2 cellular contexts compared by ENCODE assay signal in the genomic region with DNA sequence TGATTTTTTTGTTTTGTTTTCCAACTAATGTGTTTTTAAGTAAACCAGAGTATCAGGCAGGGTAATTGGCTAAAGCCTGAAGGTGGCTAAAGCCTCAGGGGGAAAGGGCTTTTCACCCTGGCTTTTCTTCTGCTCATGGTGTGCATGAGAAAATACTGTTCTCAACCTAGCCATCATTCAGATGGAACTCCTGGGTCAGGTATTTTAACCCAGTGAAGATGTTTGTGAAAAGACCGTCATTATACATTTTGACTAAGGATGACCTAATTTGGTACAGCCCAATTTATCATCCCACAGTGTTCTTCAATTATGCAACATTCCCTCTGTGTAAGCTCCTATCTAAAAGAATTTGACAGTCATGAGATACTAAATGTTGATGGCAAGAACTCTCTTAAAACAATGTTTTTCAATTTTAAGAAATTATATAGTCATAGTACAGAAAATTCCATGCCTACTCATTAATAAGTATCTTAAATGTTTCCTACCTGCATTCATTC.
TF ChIP-seq lines count a peak whose summit lies in the region.

No MANE protein-coding gene starts in this region.

TF ChIP-seq in SK-N-SH, 30 proteins besides CTCF, POLR2A, EP300 and RAD21 (continued from another document):
- TF ChIP-seq NRF1 (IDR thresholded peaks at IDR 0.05; ENCODE audit: low read depth, low read length) (no peak), TCF12 (IDR thresholded peaks at IDR 0.05) (peak; percentile 23; the same call in 1 of the 2 replicates), JUND (IDR thresholded peaks at IDR 0.05) (no peak), MXI1 (IDR thresholded peaks at IDR 0.05; ENCODE audit: low read depth, low read length) (no peak), TEAD4 (IDR thresholded peaks at IDR 0.05; ENCODE audit: borderline replicate concordance, insufficient read depth) (no peak), FOSL2 (IDR thresholded peaks at IDR 0.05; ENCODE audit: borderline replicate concordance, low read depth) (no peak), FOXM1 (IDR thresholded peaks at IDR 0.05; ENCODE audit: low read depth) (no peak)
- TF ChIP-seq, protein P1, sequence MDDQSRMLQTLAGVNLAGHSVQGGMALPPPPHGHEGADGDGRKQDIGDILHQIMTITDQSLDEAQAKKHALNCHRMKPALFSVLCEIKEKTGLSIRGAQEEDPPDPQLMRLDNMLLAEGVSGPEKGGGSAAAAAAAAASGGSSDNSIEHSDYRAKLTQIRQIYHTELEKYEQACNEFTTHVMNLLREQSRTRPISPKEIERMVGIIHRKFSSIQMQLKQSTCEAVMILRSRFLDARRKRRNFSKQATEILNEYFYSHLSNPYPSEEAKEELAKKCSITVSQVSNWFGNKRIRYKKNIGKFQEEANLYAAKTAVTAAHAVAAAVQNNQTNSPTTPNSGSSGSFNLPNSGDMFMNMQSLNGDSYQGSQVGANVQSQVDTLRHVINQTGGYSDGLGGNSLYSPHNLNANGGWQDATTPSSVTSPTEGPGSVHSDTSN (IDR thresholded peaks at IDR 0.05): no peak

TF ChIP-seq in SK-N-SH treated with all-trans-retinoic acid at 6 μM for 48 hours, 23 proteins besides CTCF, POLR2A, EP300 and RAD21 (continued from another document):
- TF ChIP-seq, protein P2, sequence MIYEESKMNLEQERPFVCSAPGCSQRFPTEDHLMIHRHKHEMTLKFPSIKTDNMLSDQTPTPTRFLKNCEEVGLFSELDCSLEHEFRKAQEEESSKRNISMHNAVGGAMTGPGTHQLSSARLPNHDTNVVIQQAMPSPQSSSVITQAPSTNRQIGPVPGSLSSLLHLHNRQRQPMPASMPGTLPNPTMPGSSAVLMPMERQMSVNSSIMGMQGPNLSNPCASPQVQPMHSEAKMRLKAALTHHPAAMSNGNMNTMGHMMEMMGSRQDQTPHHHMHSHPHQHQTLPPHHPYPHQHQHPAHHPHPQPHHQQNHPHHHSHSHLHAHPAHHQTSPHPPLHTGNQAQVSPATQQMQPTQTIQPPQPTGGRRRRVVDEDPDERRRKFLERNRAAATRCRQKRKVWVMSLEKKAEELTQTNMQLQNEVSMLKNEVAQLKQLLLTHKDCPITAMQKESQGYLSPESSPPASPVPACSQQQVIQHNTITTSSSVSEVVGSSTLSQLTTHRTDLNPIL (CRISPR knock-in tag; IDR thresholded peaks at IDR 0.05; ENCODE audit: low read depth): no peak
- TF ChIP-seq ESRRG (CRISPR knock-in tag; IDR thresholded peaks at IDR 0.05): no peak
- no peak for TF ChIP-seq ZNF70 (CRISPR knock-in tag; IDR thresholded peaks at IDR 0.05)
- TF ChIP-seq GLIS3 (CRISPR knock-in tag; IDR thresholded peaks at IDR 0.05): no peak
- TF ChIP-seq ARNTL (CRISPR knock-in tag; IDR thresholded peaks at IDR 0.05; ENCODE audit: borderline replicate concordance, low read depth): no peak
- no peak for TF ChIP-seq ZNF8 (CRISPR knock-in tag; IDR thresholded peaks at IDR 0.05)
- no peak for TF ChIP-seq ZFP3 (CRISPR knock-in tag; IDR thresholded peaks at IDR 0.05)
- no peak for TF ChIP-seq SNAI2 (CRISPR knock-in tag; IDR thresholded peaks at IDR 0.05)
- TF ChIP-seq BACH2 (CRISPR knock-in tag; IDR thresholded peaks at IDR 0.05; ENCODE audit: borderline replicate concordance): no peak
- no peak for TF ChIP-seq TCF4 (CRISPR knock-in tag; IDR thresholded peaks at IDR 0.05; ENCODE audit: borderline replicate concordance)
- TF ChIP-seq, protein P3, sequence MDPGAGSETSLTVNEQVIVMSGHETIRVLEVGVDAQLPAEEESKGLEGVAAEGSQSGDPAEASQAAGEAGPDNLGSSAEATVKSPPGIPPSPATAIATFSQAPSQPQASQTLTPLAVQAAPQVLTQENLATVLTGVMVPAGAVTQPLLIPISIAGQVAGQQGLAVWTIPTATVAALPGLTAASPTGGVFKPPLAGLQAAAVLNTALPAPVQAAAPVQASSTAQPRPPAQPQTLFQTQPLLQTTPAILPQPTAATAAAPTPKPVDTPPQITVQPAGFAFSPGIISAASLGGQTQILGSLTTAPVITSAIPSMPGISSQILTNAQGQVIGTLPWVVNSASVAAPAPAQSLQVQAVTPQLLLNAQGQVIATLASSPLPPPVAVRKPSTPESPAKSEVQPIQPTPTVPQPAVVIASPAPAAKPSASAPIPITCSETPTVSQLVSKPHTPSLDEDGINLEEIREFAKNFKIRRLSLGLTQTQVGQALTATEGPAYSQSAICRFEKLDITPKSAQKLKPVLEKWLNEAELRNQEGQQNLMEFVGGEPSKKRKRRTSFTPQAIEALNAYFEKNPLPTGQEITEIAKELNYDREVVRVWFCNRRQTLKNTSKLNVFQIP (CRISPR knock-in tag; IDR thresholded peaks at IDR 0.05; ENCODE audit: borderline replicate concordance, low read depth): no peak
- TF ChIP-seq ISL1 (CRISPR knock-in tag; IDR thresholded peaks at IDR 0.05): no peak
